In the genomic region with DNA sequence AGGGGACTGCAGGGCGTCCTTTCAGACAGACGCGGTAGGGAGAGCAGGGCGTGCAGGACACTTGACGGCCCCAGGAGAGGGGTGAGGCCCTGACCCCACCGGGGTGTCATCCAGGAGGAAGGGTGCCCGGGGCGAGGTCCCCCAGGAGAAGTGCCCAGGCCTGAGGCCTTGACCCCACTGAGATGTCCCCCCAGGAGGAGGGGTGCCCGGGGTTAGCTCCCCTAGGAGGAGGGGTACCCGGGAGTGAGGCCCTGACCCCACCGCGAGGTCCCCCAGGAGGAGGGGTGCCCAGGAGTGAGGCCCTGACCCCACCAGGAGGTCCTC, we compare ENCODE assay signal across 8 cellular contexts. TPM values are rescaled to one million over a fixed set of nuclear protein-coding genes. Genes with fewer than 3 reads are reported as not detected.
DNase-seq lines count a peak whose midpoint lies in the region; ATAC-seq lines count a peak whose summit lies in the region.

No MANE protein-coding gene starts in this region.

- no peak overlapping the region for H3K27ac ChIP-seq in iPS-20b (ENCODE audit: low read length)
- peak overlapping the region; percentile 76 for H3K27ac ChIP-seq in stomach smooth muscle (ENCODE audit: low read length)

- H3K9me3 ChIP-seq in iPS-20b (ENCODE audit: insufficient read depth, low read depth, low read length) (no peaks in the 10 kb centered on the region), stomach smooth muscle (ENCODE audit: control insufficient read depth in 2 of 2, low read length in 2 of 2) (no peaks in the 10 kb centered on the region)

- no peaks in the 10 kb centered on the region for H3K9me3 Mint-ChIP-seq in T-helper 1 cell treated with Interleukin-12 subunit alpha and Interleukin-12 subunit beta and Interleukin-4 antibody, amounts not matched to agents 30 μg/mL and 1 μg/mL, for 36 hours
- H3K9me3 Mint-ChIP-seq in activated T-helper 2 cell treated with anti-CD3 and anti-CD28 coated beads, Interferon-gamma antibody, Interleukin-2, Interleukin-4, amounts not matched to agents 10 μg/mL and 5 μg/mL and 100 μg/mL, durations not matched to agents 14 hours and 24 hours and 36 hours = peaks cover 8% of the 10 kb centered on the region

- intact Hi-C loops in activated T-helper 2 cell treated with anti-CD3 and anti-CD28 coated beads, Interferon-gamma antibody, Interleukin-2, Interleukin-4, amounts not matched to agents 10 μg/mL and 5 μg/mL and 100 μg/mL, durations not matched to agents 14 hours and 24 hours and 36 hours (cut with micrococcal nuclease) = loop anchor here (5.0 kb wide), 1 partner anchor 405 kb away; a partner anchor contains a TSS

- no peak for ATAC-seq in HG02885 (IDR thresholded peaks at IDR 0.05; ENCODE audit: poor library complexity, unreplicated experiment)

- no peaks in the 10 kb centered on the region for H3K27me3 Mint-ChIP-seq in T-helper 1 cell treated with Interleukin-12 subunit alpha and Interleukin-12 subunit beta and Interleukin-4 antibody, amounts not matched to agents 30 μg/mL and 1 μg/mL, for 36 hours (ENCODE audit: low read depth)
- H3K27me3 Mint-ChIP-seq in activated T-helper 2 cell treated with anti-CD3 and anti-CD28 coated beads, Interferon-gamma antibody, Interleukin-2, Interleukin-4, amounts not matched to agents 10 μg/mL and 5 μg/mL and 100 μg/mL, durations not matched to agents 14 hours and 24 hours and 36 hours (ENCODE audit: low read depth) = no peaks in the 10 kb centered on the region

- H3K9ac ChIP-seq in iPS-20b (ENCODE audit: low read depth, low read length) (peak overlapping the region; percentile 61; the same call in 1 of the 2 replicates), stomach smooth muscle (ENCODE audit: low read length in 2 of 2) (peak overlapping the region; percentile 59 to 72)

- H3K36me3 Mint-ChIP-seq in T-helper 1 cell treated with Interleukin-12 subunit alpha and Interleukin-12 subunit beta and Interleukin-4 antibody, amounts not matched to agents 30 μg/mL and 1 μg/mL, for 36 hours (ENCODE audit: low read depth) = peaks cover 8% of the 10 kb centered on the region
- peaks cover 10% of the 10 kb centered on the region for H3K36me3 Mint-ChIP-seq in activated T-helper 2 cell treated with anti-CD3 and anti-CD28 coated beads, Interferon-gamma antibody, Interleukin-2, Interleukin-4, amounts not matched to agents 10 μg/mL and 5 μg/mL and 100 μg/mL, durations not matched to agents 14 hours and 24 hours and 36 hours (ENCODE audit: low read depth)

- H3K4me1 Mint-ChIP-seq in T-helper 1 cell treated with Interleukin-12 subunit alpha and Interleukin-12 subunit beta and Interleukin-4 antibody, amounts not matched to agents 30 μg/mL and 1 μg/mL, for 36 hours (ENCODE audit: low read depth) = peaks cover 19% of the 10 kb centered on the region
- peaks cover 30% of the 10 kb centered on the region for H3K4me1 Mint-ChIP-seq in activated T-helper 2 cell treated with anti-CD3 and anti-CD28 coated beads, Interferon-gamma antibody, Interleukin-2, Interleukin-4, amounts not matched to agents 10 μg/mL and 5 μg/mL and 100 μg/mL, durations not matched to agents 14 hours and 24 hours and 36 hours (ENCODE audit: low read depth)

- H3K36me3 ChIP-seq in iPS-20b (ENCODE audit: insufficient read depth, low read depth, low read length) = no peaks in the 10 kb centered on the region; the same call in 1 of the 2 replicates
- no peaks in the 10 kb centered on the region for H3K36me3 ChIP-seq in stomach smooth muscle (ENCODE audit: control insufficient read depth in 2 of 2, insufficient read depth in 2 of 2, low read length in 2 of 2)

- H3K27me3 ChIP-seq in iPS-20b (ENCODE audit: insufficient read depth, low read length) = no peaks in the 10 kb centered on the region; the same call in 1 of the 2 replicates
- H3K27me3 ChIP-seq in stomach smooth muscle (ENCODE audit: control insufficient read depth in 1 of 2, insufficient read depth in 2 of 2, low read length in 2 of 2) = no peaks in the 10 kb centered on the region

- DNase-seq in T-helper 1 cell = no peak
- DNase-seq in activated T-helper 2 cell treated with anti-CD3 and anti-CD28 coated beads, Interferon-gamma antibody, Interleukin-2, Interleukin-4, amounts not matched to agents 10 μg/mL and 5 μg/mL and 100 μg/mL, durations not matched to agents 14 hours and 24 hours and 36 hours (ENCODE audit: low spot score) = no peak
- DNase-seq in NCI-H2196 treated with DMSO at 0.1 percent for 48 hours (lab: John Stamatoyannopoulos, UW; ENCODE audit: unreplicated experiment) = no peak
- no peak for DNase-seq in Kasumi-1 (lab: John Stamatoyannopoulos, UW)

- peak overlapping the region; percentile 82 for H3K27ac Mint-ChIP-seq in T-helper 1 cell treated with Interleukin-12 subunit alpha and Interleukin-12 subunit beta and Interleukin-4 antibody, amounts not matched to agents 30 μg/mL and 1 μg/mL, for 36 hours
- peak overlapping the region; percentile 83 for H3K27ac Mint-ChIP-seq in activated T-helper 2 cell treated with anti-CD3 and anti-CD28 coated beads, Interferon-gamma antibody, Interleukin-2, Interleukin-4, amounts not matched to agents 10 μg/mL and 5 μg/mL and 100 μg/mL, durations not matched to agents 14 hours and 24 hours and 36 hours

- H3K4me3 Mint-ChIP-seq in T-helper 1 cell treated with Interleukin-12 subunit alpha and Interleukin-12 subunit beta and Interleukin-4 antibody, amounts not matched to agents 30 μg/mL and 1 μg/mL, for 36 hours = no peak overlapping the region
- H3K4me3 Mint-ChIP-seq in activated T-helper 2 cell treated with anti-CD3 and anti-CD28 coated beads, Interferon-gamma antibody, Interleukin-2, Interleukin-4, amounts not matched to agents 10 μg/mL and 5 μg/mL and 100 μg/mL, durations not matched to agents 14 hours and 24 hours and 36 hours (ENCODE audit: low read depth) = peak overlapping the region; percentile 77

- no peaks in the 10 kb centered on the region for H3K4me1 ChIP-seq in iPS-20b (ENCODE audit: insufficient read depth, low read length)
- H3K4me1 ChIP-seq in stomach smooth muscle (ENCODE audit: control insufficient read depth, insufficient read depth, low read length) = peaks cover 11% of the 10 kb centered on the region

- H3K4me3 ChIP-seq in iPS-20b (ENCODE audit: low read length) (peak overlapping the region; percentile 62; the same call in 1 of the 2 replicates), stomach smooth muscle (ENCODE audit: low read length in 2 of 2) (peak overlapping the region; percentile 67 to 77)

RNA-seq across cellular contexts. Expression of a gene that starts 27.2 kb away (rescaled TPM):
- 71.0 and 74.7 TPM in 2 replicates for total RNA-seq in activated T-helper 2 cell treated with anti-CD3 and anti-CD28 coated beads, Interferon-gamma antibody, Interleukin-2, Interleukin-4, amounts not matched to agents 10 μg/mL and 5 μg/mL and 100 μg/mL, durations not matched to agents 14 hours and 24 hours and 36 hours
